ENCODE assay signal across 17 cellular contexts in genomic region chr5:171945066-171945465, GRCh38.
DNase-seq lines count a peak whose midpoint lies in the region; ATAC-seq and TF ChIP-seq lines count a peak whose summit lies in the region.
"Had no signal": no experiment of that assay in that cellular context is flagged by ENCODE, and none has a peak within 500 bp of the region (broad histone marks: within the 10 kb centered on the region; RNA-seq: fewer than 3 reads in every experiment).

No MANE protein-coding gene starts in this region.

- ATAC-seq in activated B cell treated with CpG ODN at 0.5 μM for 24 hours (ENCODE audit: low read depth) (no peak), GM21619 (IDR thresholded peaks at IDR 0.05; ENCODE audit: unreplicated experiment) (no peak)
- ATAC-seq: gastroesophageal sphincter had no signal

- intact Hi-C loops in activated B cell treated with CpG ODN at 0.5 μM for 24 hours (cut with micrococcal nuclease), result no loop called here

- H3K4me1 Mint-ChIP-seq in HFFc6 (ENCODE audit: low read depth) (peaks cover 56% of the 10 kb centered on the region), activated B cell treated with CpG ODN at 0.5 μM for 24 hours (peaks cover 63% of the 10 kb centered on the region)

- H3K27ac Mint-ChIP-seq in HFFc6 (0 out of 2 replicates have a peak overlapping the region, but pooled peaks have one; percentile 1), activated B cell treated with CpG ODN at 0.5 μM for 24 hours (peak overlapping the region; percentile 8)

- DNase-seq in HFFc6 (no peak), activated B cell treated with CpG ODN at 0.5 μM for 24 hours (no peak), fibroblast of villous mesenchyme (ENCODE audit: low read depth) (peak; percentile 74), skeletal muscle cell (ENCODE audit: low read depth) (peak; percentile 10), D341Med (ENCODE audit: low spot score) (no peak)
- DNase-seq in stimulated activated CD4-positive, alpha-beta T cell treated with anti-CD3 and anti-CD28 coated beads, Interleukin-2, amount 100 ng/mL, for 24 hours, result no peak
- DNase-seq: activated CD8-positive, alpha-beta memory T cell treated with anti-CD3 and anti-CD28 coated beads for 24 hours; activated effector memory CD4-positive, alpha-beta T cell treated with anti-CD3 and anti-CD28 coated beads, Interleukin-2, amount 50 U/mL, for 16 hours; CD4-positive, CD25-positive, alpha-beta regulatory T cell; effector CD4-positive, alpha-beta T cell; EL; kidney; NCI-H510A treated with DMSO at 0.1 percent for 48 hours; stimulated activated CD4-positive, alpha-beta T cell treated with anti-CD3 and anti-CD28 coated beads, Interleukin-4, amount 100 ng/mL, for 1 hour; transverse colon had no signal

- POLR2A ChIA-PET in activated B cell treated with CpG ODN at 0.5 μM for 24 hours (lab: Charles Lee), result no interaction called here

- H3K4me3 Mint-ChIP-seq in HFFc6 (no peak overlapping the region), activated B cell treated with CpG ODN at 0.5 μM for 24 hours (no peak overlapping the region)
- H3K4me3 Mint-ChIP-seq: CD4-positive, CD25-positive, alpha-beta regulatory T cell had no signal

- H3K36me3 Mint-ChIP-seq in HFFc6 (ENCODE audit: low read depth) (no peaks in the 10 kb centered on the region; the same call in 1 of the 2 replicates), activated B cell treated with CpG ODN at 0.5 μM for 24 hours (ENCODE audit: low read depth) (peaks cover 9% of the 10 kb centered on the region)

- TF ChIP-seq CTCF in HFFc6 (IDR thresholded peaks at IDR 0.05), result no peak
- no peak for TF ChIP-seq CTCF in activated B cell treated with CpG ODN at 0.5 μM for 24 hours (IDR thresholded peaks at IDR 0.05)
- TF ChIP-seq CTCF in fibroblast of villous mesenchyme (IDR thresholded peaks at IDR 0.05; ENCODE audit: insufficient read depth, low read depth, low read length), result no peak

- H3K4me3 ChIP-seq in fibroblast of villous mesenchyme (ENCODE audit: low read depth, low read length), result no peak overlapping the region
- no peak overlapping the region for H3K4me3 ChIP-seq in skeletal muscle cell (ENCODE audit: low read depth, low read length)
- H3K4me3 ChIP-seq: gastroesophageal sphincter, transverse colon had no signal

- CTCF ChIA-PET in activated B cell treated with CpG ODN at 0.5 μM for 24 hours (lab: Charles Lee), result interaction anchor here (1.2 kb wide), 1 partner anchor 63 kb away, joined by 3 read pairs; no protein-coding TSS in a partner anchor

- no peaks in the 10 kb centered on the region; the same call in 1 of the 2 replicates for H3K27me3 Mint-ChIP-seq in HFFc6 (ENCODE audit: insufficient read depth)
- H3K27me3 Mint-ChIP-seq in activated B cell treated with CpG ODN at 0.5 μM for 24 hours, result no peaks in the 10 kb centered on the region
- H3K27me3 Mint-ChIP-seq: CD4-positive, CD25-positive, alpha-beta regulatory T cell had no signal

- H3K9me3 Mint-ChIP-seq in HFFc6 (no peaks in the 10 kb centered on the region), activated B cell treated with CpG ODN at 0.5 μM for 24 hours (no peaks in the 10 kb centered on the region)
- H3K9me3 Mint-ChIP-seq: CD4-positive, CD25-positive, alpha-beta regulatory T cell had no signal

Comparison
In these comparisons a context has a peak if more than half of its experiments do, and no peak if none do; other contexts are left out.
1. DNase-seq: peak in fibroblast of villous mesenchyme (single experiment) and skeletal muscle cell (single experiment); none in HFFc6 (single experiment), activated B cell treated with CpG ODN at 0.5 μM for 24 hours (single experiment), stimulated activated CD4-positive, alpha-beta T cell treated with anti-CD3 and anti-CD28 coated beads, Interleukin-2, amount 100 ng/mL, for 24 hours (0 of 2) and D341Med (single experiment).